In genomic region chr5:43098064-43098463, GRCh38 we compare ENCODE assay signal across 11 cellular contexts. TPM values are rescaled to one million over a fixed set of nuclear protein-coding genes. Genes with fewer than 3 reads are reported as not detected.
"Had no signal": no experiment of that assay in that cellular context is flagged by ENCODE, and none has a peak within 500 bp of the region (broad histone marks: within the 10 kb centered on the region; RNA-seq: fewer than 3 reads in every experiment).

No MANE protein-coding gene starts in this region.

- H3K9me3 ChIP-seq: HAP-1 had no signal

- H3K4me3 ChIP-seq: GM23248, GM23338, HAP-1 had no signal

- H3K4me3 Mint-ChIP-seq: GM23338, H9, HFFc6 had no signal

- H3K9ac ChIP-seq: GM23248 had no signal

- FAIRE-seq: H1, H54 had no signal

- H3K4me1 ChIP-seq: HAP-1 had no signal

- H3K9me3 Mint-ChIP-seq: GM23338, H9, HFFc6 had no signal

- ATAC-seq: GM23338, HCT116 had no signal

- H3K4me2 ChIP-seq: GM23338 had no signal

- DNase-seq: GM23248, GOT3, H7, H9, HCEC 1CT, HFFc6 had no signal

- H2AFZ ChIP-seq: GM23248, GM23338 had no signal

- H3K36me3 ChIP-seq: HAP-1 had no signal

- H3K4me1 Mint-ChIP-seq: GM23338, H9 had no signal

- H3K27ac ChIP-seq: GM23248 had no signal

- H3K27ac Mint-ChIP-seq: GM23338, H9, HFFc6 had no signal

RNA-seq across cellular contexts. Expression of gene ANXA2R, which starts 57.9 kb away (rescaled TPM):
- polyA plus RNA-seq: GM23338 had no signal
